ENCODE assay signal across 22 cellular contexts in the genomic region with DNA sequence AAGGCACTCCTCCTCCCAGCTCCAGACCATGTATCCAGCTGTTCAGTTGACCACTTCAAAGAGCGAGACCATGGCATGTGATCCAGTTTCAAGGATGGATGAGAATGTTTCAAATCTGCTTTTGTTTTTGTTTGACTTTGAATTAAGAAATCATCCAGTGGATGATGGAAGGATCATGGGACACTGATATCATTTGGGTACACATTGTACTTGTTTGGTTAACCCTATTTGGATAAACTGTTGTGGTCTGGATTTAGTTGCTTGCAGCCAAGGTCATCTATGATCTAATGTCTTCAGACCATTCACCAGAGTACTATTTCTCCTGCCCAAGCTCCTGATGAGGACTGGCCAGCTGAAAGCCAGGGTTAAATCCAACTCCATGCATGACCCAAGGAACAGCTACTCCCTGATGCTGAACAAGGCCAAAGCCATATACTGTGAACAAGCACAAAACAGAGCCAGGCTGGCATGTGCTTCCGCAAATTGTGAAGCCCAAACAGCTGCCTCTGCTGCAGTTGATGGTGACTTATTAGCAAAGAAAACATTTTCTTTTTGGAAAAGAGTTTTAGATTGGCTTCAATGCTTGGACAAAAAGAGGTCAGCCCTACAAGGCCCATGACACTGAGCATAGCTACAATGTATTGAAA. TPM values are rescaled to one million over a fixed set of nuclear protein-coding genes. Genes with fewer than 3 reads are reported as not detected.
"Had no signal": no experiment of that assay in that cellular context is flagged by ENCODE, and none has a peak within 500 bp of the region (broad histone marks: within the 10 kb centered on the region; RNA-seq: fewer than 3 reads in every experiment).

No MANE protein-coding gene starts in this region.

- H3K9me3 ChIP-seq: colonic mucosa, left ventricle myocardium inferior, pancreas, thoracic aorta, transverse colon had no signal

- DNase-seq: cerebellar nuclear complex; colonic mucosa; dermis blood vessel endothelial cell; effector CD4-positive, alpha-beta T cell; endodermal cell; erythroblast; foreskin fibroblast; immature natural killer cell; left ventricle myocardium inferior; mesendoderm; naive B cell; occipital lobe; pancreas; right cardiac atrium; stimulated activated CD4-positive, alpha-beta T cell treated with anti-CD3 and anti-CD28 coated beads, Interleukin-15, amount 100 ng/mL, for 24 hours; stimulated activated CD4-positive, alpha-beta T cell treated with anti-CD3 and anti-CD28 coated beads, Interleukin-1b, Interleukin-23, amount 100 ng/mL, for 48 hours; stimulated activated CD4-positive, alpha-beta T cell treated with anti-CD3 and anti-CD28 coated beads, Interleukin-4, amount 100 ng/mL, for 24 hours; transverse colon had no signal

- ATAC-seq: pancreas; right cardiac atrium; stimulated activated memory B cell treated with anti-CD40 and anti-IgM and Interleukin-4, amounts not matched to agents 10 μg/mL and 1 μg/mL and 100 μg/mL, for 72 hours had no signal

- H3K27ac ChIP-seq: colonic mucosa, left ventricle myocardium inferior, pancreas, thoracic aorta, transverse colon had no signal

- FAIRE-seq: endothelial cell of umbilical vein, keratinocyte, pancreas had no signal

- H3K27me3 ChIP-seq: colonic mucosa, pancreas, transverse colon had no signal

- H3K4me3 ChIP-seq: colonic mucosa, left ventricle myocardium inferior, pancreas, thoracic aorta, transverse colon had no signal

- H3K36me3 ChIP-seq: colonic mucosa, left ventricle myocardium inferior, pancreas, thoracic aorta, transverse colon had no signal

RNA-seq across cellular contexts. Expression of a gene that starts 5.2 kb away (rescaled TPM):
- total RNA-seq: endothelial cell of umbilical vein had no signal
